19 cellular contexts compared by ENCODE assay signal in genomic region chr10:17429490-17429889, GRCh38. TPM values are rescaled to one million over a fixed set of nuclear protein-coding genes. Genes with fewer than 3 reads are reported as not detected.
A peak's percentile ranks its signal among the peaks of the same experiment; 100 is the strongest.
DNase-seq lines count a peak whose midpoint lies in the region; ATAC-seq and TF ChIP-seq lines count a peak whose summit lies in the region.
"Had no signal": no experiment of that assay in that cellular context is flagged by ENCODE, and none has a peak within 500 bp of the region (broad histone marks: within the 10 kb centered on the region; RNA-seq: fewer than 3 reads in every experiment).

No MANE protein-coding gene starts in this region.

- H3K27ac ChIP-seq in left ventricle myocardium inferior (replicated peaks), result peak overlapping the region; percentile 5
- H3K27ac ChIP-seq: tibial artery, WERI-Rb-1 had no signal

- no peak for DNase-seq in left ventricle myocardium inferior
- no peak for DNase-seq in left ventricle myocardium superior
- DNase-seq in T-helper 17 cell, result no peak
- DNase-seq in central memory CD8-positive, alpha-beta T cell (ENCODE audit: low spot score in 2 of 2), result no peak
- DNase-seq: endodermal cell, Karpas-422, mesenchymal stem cell, NCI-H1930, NCI-H226, NCI-H82, SHP77, tibial artery, WERI-Rb-1 had no signal

- no peak for TF ChIP-seq CTCF in left ventricle myocardium inferior (IDR thresholded peaks at IDR 0.05; ENCODE audit: borderline replicate concordance)

- H3K36me3 Mint-ChIP-seq in T-helper 17 cell (ENCODE audit: low read depth), result peaks cover 6% of the 10 kb centered on the region
- H3K36me3 Mint-ChIP-seq in central memory CD8-positive, alpha-beta T cell (ENCODE audit: insufficient read depth), result no peaks in the 10 kb centered on the region
- H3K36me3 Mint-ChIP-seq: brain had no signal

- H3K27ac Mint-ChIP-seq in T-helper 17 cell, result peak overlapping the region; percentile 94
- H3K27ac Mint-ChIP-seq in central memory CD8-positive, alpha-beta T cell (ENCODE audit: low read depth), result peak overlapping the region; percentile 89
- H3K27ac Mint-ChIP-seq: brain, endodermal cell had no signal

- H3K36me3 ChIP-seq in left ventricle myocardium inferior, result no peaks in the 10 kb centered on the region
- H3K36me3 ChIP-seq: tibial artery, WERI-Rb-1 had no signal

- ATAC-seq in left ventricle myocardium superior (no peak), T-helper 17 cell (no peak), GM21723 (IDR thresholded peaks at IDR 0.05; ENCODE audit: unreplicated experiment) (no peak), GM21825 (IDR thresholded peaks at IDR 0.05; ENCODE audit: unreplicated experiment) (no peak), HG03432 (IDR thresholded peaks at IDR 0.05; ENCODE audit: unreplicated experiment) (no peak)
- no peak for ATAC-seq in central memory CD8-positive, alpha-beta T cell (replicated peaks; ENCODE audit: extremely low read depth, poor library complexity, severe bottlenecking)
- ATAC-seq: HCT116 had no signal

- no peaks in the 10 kb centered on the region for H3K9me3 Mint-ChIP-seq in central memory CD8-positive, alpha-beta T cell
- H3K9me3 Mint-ChIP-seq: brain, endodermal cell had no signal

- H3K4me1 ChIP-seq in left ventricle myocardium inferior, result peaks cover 42% of the 10 kb centered on the region

- intact Hi-C loops in left ventricle myocardium inferior (cut with micrococcal nuclease), result no loop called here
- intact Hi-C loops in left ventricle myocardium superior (cut with micrococcal nuclease), result no loop called here

- H3K9me3 ChIP-seq in left ventricle myocardium inferior (replicated peaks) (no peaks in the 10 kb centered on the region), T-helper 17 cell (ENCODE audit: control insufficient read depth, low read length, poor library complexity, severe bottlenecking) (no peaks in the 10 kb centered on the region)
- H3K9me3 ChIP-seq: tibial artery had no signal

- H3K4me3 Mint-ChIP-seq in T-helper 17 cell, result peak overlapping the region; percentile 92
- H3K4me3 Mint-ChIP-seq in central memory CD8-positive, alpha-beta T cell, result peak overlapping the region; percentile 65
- H3K4me3 Mint-ChIP-seq: brain, endodermal cell had no signal

- H3K27me3 Mint-ChIP-seq in T-helper 17 cell, result peaks cover 22% of the 10 kb centered on the region
- H3K27me3 Mint-ChIP-seq in central memory CD8-positive, alpha-beta T cell, result no peaks in the 10 kb centered on the region

- peaks cover 53% of the 10 kb centered on the region for H3K27me3 ChIP-seq in left ventricle myocardium inferior (ENCODE audit: low read depth)

- peaks cover 60% of the 10 kb centered on the region for H3K4me1 Mint-ChIP-seq in T-helper 17 cell
- peaks cover 55% of the 10 kb centered on the region for H3K4me1 Mint-ChIP-seq in central memory CD8-positive, alpha-beta T cell

- no peak overlapping the region for H3K4me3 ChIP-seq in left ventricle myocardium inferior
- H3K4me3 ChIP-seq: tibial artery had no signal

RNA-seq across cellular contexts. Expression of gene ST8SIA6, which starts 24.9 kb away (rescaled TPM):
- total RNA-seq in left ventricle myocardium inferior (10.1 TPM), left ventricle myocardium superior (7.4 TPM), T-helper 17 cell (1 to 10 TPM in 1 of 2 donors, under 1 TPM in 1; 0.72 to 4.1 TPM)
- total RNA-seq: kidney epithelial cell had no signal
